ENCODE assay signal across 14 cellular contexts in the genomic region with DNA sequence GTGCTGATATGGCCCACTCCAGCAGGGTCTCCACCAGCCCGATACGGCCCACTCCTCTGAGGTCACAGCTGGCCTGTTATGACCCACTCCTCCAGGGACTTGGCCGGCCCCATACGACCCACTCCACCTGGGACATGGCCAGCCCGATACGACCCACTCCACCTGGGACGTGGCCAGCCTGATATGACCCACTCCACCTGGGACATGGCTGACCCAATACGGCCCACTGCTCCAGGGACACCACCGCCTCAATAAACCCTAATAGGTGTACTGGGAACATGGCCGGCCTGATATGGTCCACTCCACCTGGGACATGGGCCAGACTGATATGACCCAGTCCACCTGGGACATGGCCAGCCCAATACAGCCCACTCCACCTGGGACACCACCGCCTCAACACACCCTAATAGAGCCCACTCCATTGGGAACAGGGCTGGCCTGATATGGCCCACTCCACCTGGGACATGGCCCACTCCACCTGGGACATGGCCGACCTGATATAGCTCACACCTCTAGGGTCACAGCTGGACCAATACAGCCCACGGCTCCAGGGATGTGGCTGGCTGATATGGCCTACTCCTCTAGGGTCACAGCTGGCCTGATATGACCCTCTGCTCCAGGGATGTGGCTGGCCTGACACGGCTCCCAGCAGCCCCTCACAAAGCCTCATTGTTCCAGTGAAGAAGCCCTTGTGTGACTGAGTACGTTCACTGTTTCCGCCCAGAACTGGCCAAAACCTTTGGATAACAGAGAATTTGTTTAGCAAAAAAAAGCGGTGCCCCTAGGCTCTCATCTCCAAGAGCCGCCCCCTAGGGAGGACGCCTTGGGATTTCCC.
DNase-seq lines count a peak whose midpoint lies in the region; ATAC-seq and TF ChIP-seq lines count a peak whose summit lies in the region.
"Had no signal": no experiment of that assay in that cellular context is flagged by ENCODE, and none has a peak within 500 bp of the region (broad histone marks: within the 10 kb centered on the region; RNA-seq: fewer than 3 reads in every experiment).

No MANE protein-coding gene starts in this region.

- H3K36me3 Mint-ChIP-seq in endodermal cell (ENCODE audit: low read depth): peaks cover 34% of the 10 kb centered on the region
- no peaks in the 10 kb centered on the region for H3K36me3 Mint-ChIP-seq in natural killer cell treated with Interleukin-12 subunit alpha and Interleukin-12 subunit beta and Interleukin-15 and Interleukin-18, amount 100 ng/mL, for 72 hours

- no peaks in the 10 kb centered on the region for H3K9me3 ChIP-seq in endodermal cell (ENCODE audit: control insufficient read depth, low read length)
- H3K9me3 ChIP-seq in testis: no peaks in the 10 kb centered on the region

- H3K4me3 Mint-ChIP-seq in endodermal cell: no peak overlapping the region
- no peak overlapping the region for H3K4me3 Mint-ChIP-seq in natural killer cell treated with Interleukin-12 subunit alpha and Interleukin-12 subunit beta and Interleukin-15 and Interleukin-18, amount 100 ng/mL, for 72 hours
- H3K4me3 Mint-ChIP-seq: dendritic cell treated with granulocyte-macrophage colony-stimulating factor and Interleukin-4, amounts not matched to agents 40 ng/mL and 50 ng/mL, for 4 days had no signal

- H3K4me3 ChIP-seq in endodermal cell (ENCODE audit: low read length): no peak overlapping the region
- no peak overlapping the region for H3K4me3 ChIP-seq in testis

- no peaks in the 10 kb centered on the region for H3K27me3 Mint-ChIP-seq in endodermal cell (ENCODE audit: insufficient read depth)
- H3K27me3 Mint-ChIP-seq in natural killer cell treated with Interleukin-12 subunit alpha and Interleukin-12 subunit beta and Interleukin-15 and Interleukin-18, amount 100 ng/mL, for 72 hours: no peaks in the 10 kb centered on the region
- H3K27me3 Mint-ChIP-seq: dendritic cell treated with granulocyte-macrophage colony-stimulating factor and Interleukin-4, amounts not matched to agents 40 ng/mL and 50 ng/mL, for 4 days had no signal

- no peak for TF ChIP-seq POLR2A in testis (IDR thresholded peaks at IDR 0.05)

- no peaks in the 10 kb centered on the region for H3K4me1 Mint-ChIP-seq in endodermal cell
- H3K4me1 Mint-ChIP-seq in natural killer cell treated with Interleukin-12 subunit alpha and Interleukin-12 subunit beta and Interleukin-15 and Interleukin-18, amount 100 ng/mL, for 72 hours (ENCODE audit: low read depth in 2 of 2): peaks cover 20 to 26% of the 10 kb centered on the region in 2 donors

- DNase-seq in activated CD8-positive, alpha-beta memory T cell treated with anti-CD3 and anti-CD28 coated beads, Interleukin-2, amount 50 U/mL, for 4 hours: peak; percentile 9
- no peak for DNase-seq in activated CD8-positive, alpha-beta memory T cell treated with anti-CD3 and anti-CD28 coated beads, Interleukin-2, amount 50 U/mL, for 48 hours
- DNase-seq in endodermal cell (peak; percentile 34), middle frontal gyrus (ENCODE audit: extremely low spot score, low spot score) (peak; percentile 63), testis (peak; percentile 56), NCI-H2107 treated with DMSO at 0.1 percent for 48 hours (lab: John Stamatoyannopoulos, UW; ENCODE audit: unreplicated experiment) (no peak), cerebellum (ENCODE audit: low spot score) (no peak)
- DNase-seq in natural killer cell treated with Interleukin-12 subunit alpha and Interleukin-12 subunit beta and Interleukin-15 and Interleukin-18, amount 100 ng/mL, for 72 hours (ENCODE audit: low spot score): no peak
- DNase-seq: 8988T; NCI-H1417; NCI-H510A; retina; stimulated activated CD4-positive, alpha-beta T cell treated with anti-CD3 and anti-CD28 coated beads, Interleukin-4, amount 100 ng/mL, for 1 hour had no signal

- H3K27ac ChIP-seq in endodermal cell (ENCODE audit: low read depth, low read length) (no peak overlapping the region), testis (no peak overlapping the region)

- H3K27me3 ChIP-seq in endodermal cell (ENCODE audit: control insufficient read depth, insufficient read depth, low read length, poor library complexity, severe bottlenecking) (no peaks in the 10 kb centered on the region), testis (no peaks in the 10 kb centered on the region)

- H3K4me1 ChIP-seq in endodermal cell (ENCODE audit: control insufficient read depth, insufficient read depth, low read length) (no peaks in the 10 kb centered on the region), testis (peaks cover 5% of the 10 kb centered on the region)

- ATAC-seq in natural killer cell treated with Interleukin-12 subunit alpha and Interleukin-12 subunit beta and Interleukin-15 and Interleukin-18, amount 100 ng/mL, for 72 hours: no peak

- no peaks in the 10 kb centered on the region for H3K9me3 Mint-ChIP-seq in endodermal cell
- peaks cover 3% of the 10 kb centered on the region for H3K9me3 Mint-ChIP-seq in natural killer cell treated with Interleukin-12 subunit alpha and Interleukin-12 subunit beta and Interleukin-15 and Interleukin-18, amount 100 ng/mL, for 72 hours
- H3K9me3 Mint-ChIP-seq: dendritic cell treated with granulocyte-macrophage colony-stimulating factor and Interleukin-4, amounts not matched to agents 40 ng/mL and 50 ng/mL, for 4 days had no signal

- H3K9ac ChIP-seq in endodermal cell (ENCODE audit: extremely low read depth, low read length, poor library complexity, severe bottlenecking): no peak overlapping the region

- 78 to 80% methylated on average over 11 to 19 of the region's 19 CpGs for WGBS in endodermal cell (ENCODE audit: insufficient coverage in 1 of 2, insufficient read length in 1 of 2), 2 experiments
- WGBS in testis, 2 donors: 59 to 84% methylated on average over 10 to 19 of the region's 19 CpGs

- TF ChIP-seq CTCF in endodermal cell (conservative IDR thresholded peaks at IDR 0.05): no peak
- TF ChIP-seq CTCF in testis (IDR thresholded peaks at IDR 0.05): no peak

- intact Hi-C loops in testis (cut with DNase I; ENCODE audit: low total_unique reads): no loop called here

- H3K36me3 ChIP-seq in endodermal cell (ENCODE audit: control insufficient read depth, insufficient read depth, low read length) (peaks cover 6% of the 10 kb centered on the region), testis (ENCODE audit: low read depth, missing control alignments) (no peaks in the 10 kb centered on the region)

- no peak overlapping the region for H3K27ac Mint-ChIP-seq in endodermal cell
- H3K27ac Mint-ChIP-seq in natural killer cell treated with Interleukin-12 subunit alpha and Interleukin-12 subunit beta and Interleukin-15 and Interleukin-18, amount 100 ng/mL, for 72 hours: no peak overlapping the region
- H3K27ac Mint-ChIP-seq: dendritic cell treated with granulocyte-macrophage colony-stimulating factor and Interleukin-4, amounts not matched to agents 40 ng/mL and 50 ng/mL, for 4 days had no signal

Comparison
In these comparisons a context has a peak if more than half of its experiments do, and no peak if none do; other contexts are left out.
1. DNase-seq: peak in activated CD8-positive, alpha-beta memory T cell treated with anti-CD3 and anti-CD28 coated beads, Interleukin-2, amount 50 U/mL, for 4 hours (single experiment), endodermal cell (single experiment), middle frontal gyrus (single experiment) and testis (single experiment); none in activated CD8-positive, alpha-beta memory T cell treated with anti-CD3 and anti-CD28 coated beads, Interleukin-2, amount 50 U/mL, for 48 hours (single experiment), NCI-H2107 treated with DMSO at 0.1 percent for 48 hours (single experiment), cerebellum (single experiment) and natural killer cell treated with Interleukin-12 subunit alpha and Interleukin-12 subunit beta and Interleukin-15 and Interleukin-18, amount 100 ng/mL, for 72 hours (single experiment).